ENCODE assay signal across 1 cellular context in the genomic region with DNA sequence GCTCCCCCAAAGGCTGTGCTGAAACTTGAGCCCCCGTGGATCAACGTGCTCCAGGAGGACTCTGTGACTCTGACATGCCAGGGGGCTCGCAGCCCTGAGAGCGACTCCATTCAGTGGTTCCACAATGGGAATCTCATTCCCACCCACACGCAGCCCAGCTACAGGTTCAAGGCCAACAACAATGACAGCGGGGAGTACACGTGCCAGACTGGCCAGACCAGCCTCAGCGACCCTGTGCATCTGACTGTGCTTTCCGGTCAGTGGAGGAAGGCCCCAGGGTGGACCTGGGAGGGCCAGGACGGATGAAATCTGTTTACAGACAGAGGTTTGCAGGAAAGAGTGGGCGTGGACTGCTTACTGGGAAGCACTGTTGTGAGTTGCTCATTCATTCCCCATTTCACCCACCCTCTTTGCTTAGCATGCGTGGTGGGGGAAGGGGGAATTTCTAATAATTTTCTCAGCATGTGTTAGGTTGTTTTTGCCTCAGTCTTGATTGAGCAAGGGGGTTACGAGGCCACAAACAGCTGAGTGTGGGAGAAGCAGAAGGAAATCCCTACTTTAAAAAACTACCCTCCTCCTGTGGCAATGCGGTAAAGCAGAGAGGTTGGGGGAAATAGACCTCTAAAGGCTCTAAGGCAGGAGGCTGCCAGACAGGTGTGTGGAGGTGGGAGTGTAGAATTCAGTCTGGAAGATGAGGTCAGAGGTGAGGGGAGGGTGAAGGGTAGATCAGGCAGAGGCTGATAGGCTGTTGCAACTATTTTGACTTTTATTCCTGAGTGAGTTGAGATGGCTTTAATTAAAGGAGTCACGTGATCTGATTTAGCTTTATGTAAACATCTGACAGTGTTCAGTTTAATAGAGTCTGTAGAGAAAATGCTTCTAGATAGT.
TF ChIP-seq lines count a peak whose summit lies in the region.

No MANE protein-coding gene starts in this region.

TF ChIP-seq in HepG2, 621 proteins besides CTCF, POLR2A, EP300 and RAD21 (continued from another document and continues in another):
- TF ChIP-seq ZNF850 (CRISPR knock-in tag; conservative IDR thresholded peaks at IDR 0.05) (0 out of 2 replicates have a peak, but pooled peaks have one; percentile 34), FOXM1 (CRISPR knock-in tag; IDR thresholded peaks at IDR 0.05) (no peak), SOX6 (IDR thresholded peaks at IDR 0.05) (no peak), SOX6 (CRISPR knock-in tag; IDR thresholded peaks at IDR 0.05) (peak; percentile 81), FOXA1 (IDR thresholded peaks at IDR 0.05) (no peak), FOXA1 (CRISPR knock-in tag; IDR thresholded peaks at IDR 0.05) (peak; percentile 23; the same call in 1 of the 2 replicates), RARA (CRISPR knock-in tag; IDR thresholded peaks at IDR 0.05) (peak; percentile 75), ZNF652 (CRISPR knock-in tag; IDR thresholded peaks at IDR 0.05; ENCODE audit: borderline replicate concordance, low read depth) (no peak), HOXA3 (CRISPR knock-in tag; IDR thresholded peaks at IDR 0.05) (0 out of 2 replicates have a peak, but pooled peaks have one; percentile 11), ZFP41 (CRISPR knock-in tag; IDR thresholded peaks at IDR 0.05; ENCODE audit: borderline replicate concordance) (no peak), RCOR2 (CRISPR knock-in tag; IDR thresholded peaks at IDR 0.05) (peak; percentile 30; the same call in 1 of the 2 replicates), FOSL2 (CRISPR knock-in tag; IDR thresholded peaks at IDR 0.05) (peak; percentile 46; the same call in 1 of the 2 replicates), ERF (CRISPR knock-in tag; IDR thresholded peaks at IDR 0.05) (0 out of 2 replicates have a peak, but pooled peaks have one; percentile 31), NR2C2 (CRISPR knock-in tag; IDR thresholded peaks at IDR 0.05; ENCODE audit: borderline replicate concordance) (peak; percentile 29; the same call in 1 of the 2 replicates), SOX5 (CRISPR knock-in tag; IDR thresholded peaks at IDR 0.05; ENCODE audit: borderline replicate concordance) (peak; percentile 65), RXRB (CRISPR knock-in tag; IDR thresholded peaks at IDR 0.05; ENCODE audit: borderline replicate concordance) (peak; percentile 46; the same call in 1 of the 2 replicates), GATAD2A (CRISPR knock-in tag; IDR thresholded peaks at IDR 0.05) (0 out of 2 replicates have a peak, but pooled peaks have one; percentile 32), HDAC2 (CRISPR knock-in tag; IDR thresholded peaks at IDR 0.05) (0 out of 2 replicates have a peak, but pooled peaks have one; percentile 35), SALL1 (CRISPR knock-in tag; IDR thresholded peaks at IDR 0.05) (peak; percentile 52; the same call in 1 of the 2 replicates), GABPA (IDR thresholded peaks at IDR 0.05; ENCODE audit: low read depth, low read length) (no peak), GABPA (CRISPR knock-in tag; IDR thresholded peaks at IDR 0.05; ENCODE audit: low read depth) (peak; percentile 64), ZNF430 (CRISPR knock-in tag; IDR thresholded peaks at IDR 0.05) (no peak), ZNF207 (IDR thresholded peaks at IDR 0.05; ENCODE audit: borderline replicate concordance) (no peak), SP5 (CRISPR knock-in tag; IDR thresholded peaks at IDR 0.05; ENCODE audit: borderline replicate concordance, low read depth) (peak; percentile 78; the same call in 1 of the 2 replicates), HIVEP1 (CRISPR knock-in tag; IDR thresholded peaks at IDR 0.05) (0 out of 2 replicates have a peak, but pooled peaks have one; percentile 17), ZNF768 (CRISPR knock-in tag; IDR thresholded peaks at IDR 0.05) (no peak), SAP130 (CRISPR knock-in tag; IDR thresholded peaks at IDR 0.05; ENCODE audit: low read depth) (peak; percentile 69)
- TF ChIP-seq, protein P1, sequence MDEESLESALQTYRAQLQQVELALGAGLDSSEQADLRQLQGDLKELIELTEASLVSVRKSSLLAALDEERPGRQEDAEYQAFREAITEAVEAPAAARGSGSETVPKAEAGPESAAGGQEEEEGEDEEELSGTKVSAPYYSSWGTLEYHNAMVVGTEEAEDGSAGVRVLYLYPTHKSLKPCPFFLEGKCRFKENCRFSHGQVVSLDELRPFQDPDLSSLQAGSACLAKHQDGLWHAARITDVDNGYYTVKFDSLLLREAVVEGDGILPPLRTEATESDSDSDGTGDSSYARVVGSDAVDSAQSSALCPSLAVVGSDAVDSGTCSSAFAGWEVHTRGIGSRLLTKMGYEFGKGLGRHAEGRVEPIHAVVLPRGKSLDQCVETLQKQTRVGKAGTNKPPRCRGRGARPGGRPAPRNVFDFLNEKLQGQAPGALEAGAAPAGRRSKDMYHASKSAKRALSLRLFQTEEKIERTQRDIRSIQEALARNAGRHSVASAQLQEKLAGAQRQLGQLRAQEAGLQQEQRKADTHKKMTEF (CRISPR knock-in tag; IDR thresholded peaks at IDR 0.05): 0 out of 2 replicates have a peak, but pooled peaks have one; percentile 20
- TF ChIP-seq, protein P2, sequence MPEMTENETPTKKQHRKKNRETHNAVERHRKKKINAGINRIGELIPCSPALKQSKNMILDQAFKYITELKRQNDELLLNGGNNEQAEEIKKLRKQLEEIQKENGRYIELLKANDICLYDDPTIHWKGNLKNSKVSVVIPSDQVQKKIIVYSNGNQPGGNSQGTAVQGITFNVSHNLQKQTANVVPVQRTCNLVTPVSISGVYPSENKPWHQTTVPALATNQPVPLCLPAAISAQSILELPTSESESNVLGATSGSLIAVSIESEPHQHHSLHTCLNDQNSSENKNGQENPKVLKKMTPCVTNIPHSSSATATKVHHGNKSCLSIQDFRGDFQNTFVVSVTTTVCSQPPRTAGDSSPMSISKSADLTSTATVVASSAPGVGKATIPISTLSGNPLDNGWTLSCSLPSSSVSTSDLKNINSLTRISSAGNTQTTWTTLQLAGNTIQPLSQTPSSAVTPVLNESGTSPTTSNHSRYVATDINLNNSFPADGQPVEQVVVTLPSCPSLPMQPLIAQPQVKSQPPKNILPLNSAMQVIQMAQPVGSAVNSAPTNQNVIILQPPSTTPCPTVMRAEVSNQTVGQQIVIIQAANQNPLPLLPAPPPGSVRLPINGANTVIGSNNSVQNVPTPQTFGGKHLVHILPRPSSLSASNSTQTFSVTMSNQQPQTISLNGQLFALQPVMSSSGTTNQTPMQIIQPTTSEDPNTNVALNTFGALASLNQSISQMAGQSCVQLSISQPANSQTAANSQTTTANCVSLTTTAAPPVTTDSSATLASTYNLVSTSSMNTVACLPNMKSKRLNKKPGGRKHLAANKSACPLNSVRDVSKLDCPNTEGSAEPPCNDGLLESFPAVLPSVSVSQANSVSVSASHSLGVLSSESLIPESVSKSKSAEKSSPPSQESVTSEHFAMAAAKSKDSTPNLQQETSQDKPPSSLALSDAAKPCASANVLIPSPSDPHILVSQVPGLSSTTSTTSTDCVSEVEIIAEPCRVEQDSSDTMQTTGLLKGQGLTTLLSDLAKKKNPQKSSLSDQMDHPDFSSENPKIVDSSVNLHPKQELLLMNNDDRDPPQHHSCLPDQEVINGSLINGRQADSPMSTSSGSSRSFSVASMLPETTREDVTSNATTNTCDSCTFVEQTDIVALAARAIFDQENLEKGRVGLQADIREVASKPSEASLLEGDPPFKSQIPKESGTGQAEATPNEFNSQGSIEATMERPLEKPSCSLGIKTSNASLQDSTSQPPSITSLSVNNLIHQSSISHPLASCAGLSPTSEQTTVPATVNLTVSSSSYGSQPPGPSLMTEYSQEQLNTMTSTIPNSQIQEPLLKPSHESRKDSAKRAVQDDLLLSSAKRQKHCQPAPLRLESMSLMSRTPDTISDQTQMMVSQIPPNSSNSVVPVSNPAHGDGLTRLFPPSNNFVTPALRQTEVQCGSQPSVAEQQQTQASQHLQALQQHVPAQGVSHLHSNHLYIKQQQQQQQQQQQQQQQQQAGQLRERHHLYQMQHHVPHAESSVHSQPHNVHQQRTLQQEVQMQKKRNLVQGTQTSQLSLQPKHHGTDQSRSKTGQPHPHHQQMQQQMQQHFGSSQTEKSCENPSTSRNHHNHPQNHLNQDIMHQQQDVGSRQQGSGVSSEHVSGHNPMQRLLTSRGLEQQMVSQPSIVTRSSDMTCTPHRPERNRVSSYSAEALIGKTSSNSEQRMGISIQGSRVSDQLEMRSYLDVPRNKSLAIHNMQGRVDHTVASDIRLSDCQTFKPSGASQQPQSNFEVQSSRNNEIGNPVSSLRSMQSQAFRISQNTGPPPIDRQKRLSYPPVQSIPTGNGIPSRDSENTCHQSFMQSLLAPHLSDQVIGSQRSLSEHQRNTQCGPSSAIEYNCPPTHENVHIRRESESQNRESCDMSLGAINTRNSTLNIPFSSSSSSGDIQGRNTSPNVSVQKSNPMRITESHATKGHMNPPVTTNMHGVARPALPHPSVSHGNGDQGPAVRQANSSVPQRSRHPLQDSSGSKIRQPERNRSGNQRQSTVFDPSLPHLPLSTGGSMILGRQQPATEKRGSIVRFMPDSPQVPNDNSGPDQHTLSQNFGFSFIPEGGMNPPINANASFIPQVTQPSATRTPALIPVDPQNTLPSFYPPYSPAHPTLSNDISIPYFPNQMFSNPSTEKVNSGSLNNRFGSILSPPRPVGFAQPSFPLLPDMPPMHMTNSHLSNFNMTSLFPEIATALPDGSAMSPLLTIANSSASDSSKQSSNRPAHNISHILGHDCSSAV (CRISPR knock-in tag; IDR thresholded peaks at IDR 0.05; ENCODE audit: borderline replicate concordance): no peak
- TF ChIP-seq, protein P3, sequence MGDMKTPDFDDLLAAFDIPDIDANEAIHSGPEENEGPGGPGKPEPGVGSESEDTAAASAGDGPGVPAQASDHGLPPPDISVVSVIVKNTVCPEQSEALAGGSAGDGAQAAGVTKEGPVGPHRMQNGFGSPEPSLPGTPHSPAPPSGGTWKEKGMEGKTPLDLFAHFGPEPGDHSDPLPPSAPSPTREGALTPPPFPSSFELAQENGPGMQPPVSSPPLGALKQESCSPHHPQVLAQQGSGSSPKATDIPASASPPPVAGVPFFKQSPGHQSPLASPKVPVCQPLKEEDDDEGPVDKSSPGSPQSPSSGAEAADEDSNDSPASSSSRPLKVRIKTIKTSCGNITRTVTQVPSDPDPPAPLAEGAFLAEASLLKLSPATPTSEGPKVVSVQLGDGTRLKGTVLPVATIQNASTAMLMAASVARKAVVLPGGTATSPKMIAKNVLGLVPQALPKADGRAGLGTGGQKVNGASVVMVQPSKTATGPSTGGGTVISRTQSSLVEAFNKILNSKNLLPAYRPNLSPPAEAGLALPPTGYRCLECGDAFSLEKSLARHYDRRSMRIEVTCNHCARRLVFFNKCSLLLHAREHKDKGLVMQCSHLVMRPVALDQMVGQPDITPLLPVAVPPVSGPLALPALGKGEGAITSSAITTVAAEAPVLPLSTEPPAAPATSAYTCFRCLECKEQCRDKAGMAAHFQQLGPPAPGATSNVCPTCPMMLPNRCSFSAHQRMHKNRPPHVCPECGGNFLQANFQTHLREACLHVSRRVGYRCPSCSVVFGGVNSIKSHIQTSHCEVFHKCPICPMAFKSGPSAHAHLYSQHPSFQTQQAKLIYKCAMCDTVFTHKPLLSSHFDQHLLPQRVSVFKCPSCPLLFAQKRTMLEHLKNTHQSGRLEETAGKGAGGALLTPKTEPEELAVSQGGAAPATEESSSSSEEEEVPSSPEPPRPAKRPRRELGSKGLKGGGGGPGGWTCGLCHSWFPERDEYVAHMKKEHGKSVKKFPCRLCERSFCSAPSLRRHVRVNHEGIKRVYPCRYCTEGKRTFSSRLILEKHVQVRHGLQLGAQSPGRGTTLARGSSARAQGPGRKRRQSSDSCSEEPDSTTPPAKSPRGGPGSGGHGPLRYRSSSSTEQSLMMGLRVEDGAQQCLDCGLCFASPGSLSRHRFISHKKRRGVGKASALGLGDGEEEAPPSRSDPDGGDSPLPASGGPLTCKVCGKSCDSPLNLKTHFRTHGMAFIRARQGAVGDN (CRISPR knock-in tag; IDR thresholded peaks at IDR 0.05): peak; percentile 68
- TF ChIP-seq, protein P4, sequence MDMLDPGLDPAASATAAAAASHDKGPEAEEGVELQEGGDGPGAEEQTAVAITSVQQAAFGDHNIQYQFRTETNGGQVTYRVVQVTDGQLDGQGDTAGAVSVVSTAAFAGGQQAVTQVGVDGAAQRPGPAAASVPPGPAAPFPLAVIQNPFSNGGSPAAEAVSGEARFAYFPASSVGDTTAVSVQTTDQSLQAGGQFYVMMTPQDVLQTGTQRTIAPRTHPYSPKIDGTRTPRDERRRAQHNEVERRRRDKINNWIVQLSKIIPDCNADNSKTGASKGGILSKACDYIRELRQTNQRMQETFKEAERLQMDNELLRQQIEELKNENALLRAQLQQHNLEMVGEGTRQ (IDR thresholded peaks at IDR 0.05; ENCODE audit: low read depth, low read length): peak; percentile 54; the same call in 1 of the 2 replicates
- TF ChIP-seq, protein P4 (CRISPR knock-in tag; IDR thresholded peaks at IDR 0.05; ENCODE audit: borderline replicate concordance): no peak
- TF ChIP-seq, protein P5, sequence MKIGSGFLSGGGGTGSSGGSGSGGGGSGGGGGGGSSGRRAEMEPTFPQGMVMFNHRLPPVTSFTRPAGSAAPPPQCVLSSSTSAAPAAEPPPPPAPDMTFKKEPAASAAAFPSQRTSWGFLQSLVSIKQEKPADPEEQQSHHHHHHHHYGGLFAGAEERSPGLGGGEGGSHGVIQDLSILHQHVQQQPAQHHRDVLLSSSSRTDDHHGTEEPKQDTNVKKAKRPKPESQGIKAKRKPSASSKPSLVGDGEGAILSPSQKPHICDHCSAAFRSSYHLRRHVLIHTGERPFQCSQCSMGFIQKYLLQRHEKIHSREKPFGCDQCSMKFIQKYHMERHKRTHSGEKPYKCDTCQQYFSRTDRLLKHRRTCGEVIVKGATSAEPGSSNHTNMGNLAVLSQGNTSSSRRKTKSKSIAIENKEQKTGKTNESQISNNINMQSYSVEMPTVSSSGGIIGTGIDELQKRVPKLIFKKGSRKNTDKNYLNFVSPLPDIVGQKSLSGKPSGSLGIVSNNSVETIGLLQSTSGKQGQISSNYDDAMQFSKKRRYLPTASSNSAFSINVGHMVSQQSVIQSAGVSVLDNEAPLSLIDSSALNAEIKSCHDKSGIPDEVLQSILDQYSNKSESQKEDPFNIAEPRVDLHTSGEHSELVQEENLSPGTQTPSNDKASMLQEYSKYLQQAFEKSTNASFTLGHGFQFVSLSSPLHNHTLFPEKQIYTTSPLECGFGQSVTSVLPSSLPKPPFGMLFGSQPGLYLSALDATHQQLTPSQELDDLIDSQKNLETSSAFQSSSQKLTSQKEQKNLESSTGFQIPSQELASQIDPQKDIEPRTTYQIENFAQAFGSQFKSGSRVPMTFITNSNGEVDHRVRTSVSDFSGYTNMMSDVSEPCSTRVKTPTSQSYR (CRISPR knock-in tag; IDR thresholded peaks at IDR 0.05; ENCODE audit: borderline replicate concordance): peak; percentile 40
